24 cellular contexts compared by ENCODE assay signal in the genomic region with DNA sequence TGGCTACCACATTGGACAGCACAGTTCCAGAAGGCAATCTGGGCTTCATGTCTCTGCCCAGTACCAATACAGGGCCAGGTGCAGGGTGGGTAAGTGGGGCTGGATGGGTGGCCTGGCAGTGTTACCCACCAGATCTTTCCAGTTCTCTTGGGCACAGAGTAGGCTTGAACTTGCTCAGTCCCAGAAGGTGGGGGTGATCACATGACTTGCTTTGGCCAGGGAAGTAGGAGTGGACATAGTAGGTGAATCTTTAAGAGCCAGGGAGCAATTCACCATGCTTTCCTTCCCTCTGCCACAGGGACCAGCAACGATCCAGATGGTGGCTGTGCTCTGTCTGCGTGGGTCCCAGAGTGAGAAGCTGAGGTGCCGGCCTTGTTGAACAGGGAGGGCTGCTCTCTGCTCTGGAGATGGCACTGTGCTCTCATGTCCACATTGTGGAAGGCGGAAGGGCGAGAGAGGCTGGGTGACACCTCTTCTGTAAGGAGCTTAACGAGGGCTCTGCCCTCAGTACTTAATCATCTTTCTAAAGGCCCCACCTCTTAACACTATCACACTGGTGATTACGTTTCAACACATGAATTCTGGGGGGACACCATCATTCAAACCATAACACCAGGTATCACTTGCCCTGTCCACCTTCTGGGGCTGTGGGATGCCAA.
"Had no signal": no experiment of that assay in that cellular context is flagged by ENCODE, and none has a peak within 500 bp of the region (broad histone marks: within the 10 kb centered on the region; RNA-seq: fewer than 3 reads in every experiment).

No MANE protein-coding gene starts in this region.

- H3K36me3 Mint-ChIP-seq: activated CD8-positive, alpha-beta memory T cell treated with anti-CD3 and anti-CD28 coated beads, Interleukin-2, amount 10 ng/mL, durations not matched to agents 7 days and 5 days; activated naive CD4-positive, alpha-beta T cell treated with anti-CD3 and anti-CD28 coated beads, Interleukin-2, amount 50 U/mL, for 72 hours; brain had no signal

- FAIRE-seq: astrocyte had no signal

- DNase-seq: activated B cell treated with CpG ODN at 0.5 μM for 24 hours; activated CD4-positive, alpha-beta T cell treated with anti-CD3 and anti-CD28 coated beads for 1 hour; activated CD4-positive, alpha-beta T cell treated with anti-CD3 and anti-CD28 coated beads, Interleukin-2, amount 10 ng/mL, durations not matched to agents 24 days and 14 days; activated CD4-positive, alpha-beta T cell treated with anti-CD3 and anti-CD28 coated beads, Interleukin-2, amount 50 U/mL, for 48 hours; activated CD8-positive, alpha-beta memory T cell treated with anti-CD3 and anti-CD28 coated beads, Interleukin-2, amount 10 ng/mL, durations not matched to agents 7 days and 5 days; activated effector memory CD4-positive, alpha-beta T cell treated with Interleukin-2 at 50 U/mL for 16 hours; activated naive CD4-positive, alpha-beta T cell; activated T-cell treated with anti-CD3 and anti-CD28 coated beads, Interleukin-2, amount 50 U/mL, for 24 hours; amygdala; IMR-90; KG1; NCI-H1092; NCI-H2081; NCI-H526; NCI-H774; NK-92 treated with Interleukin-12 subunit alpha and Interleukin-12 subunit beta, amount 100 ng/mL, for 24 hours; SHP77 had no signal

- H3K4me3 ChIP-seq: Peyer's patch had no signal

- H3K4me3 Mint-ChIP-seq: activated B cell treated with CpG ODN at 0.5 μM for 24 hours; activated CD4-positive, alpha-beta T cell treated with anti-CD3 and anti-CD28 coated beads, Interleukin-2, amount 10 ng/mL, durations not matched to agents 24 days and 14 days; activated CD8-positive, alpha-beta memory T cell treated with anti-CD3 and anti-CD28 coated beads, Interleukin-2, amount 10 ng/mL, durations not matched to agents 7 days and 5 days; activated T-cell treated with anti-CD3 and anti-CD28 coated beads, Interleukin-2, amount 50 U/mL, for 24 hours; activated T-helper 1 cell treated with anti-CD3 and anti-CD28 coated beads, Interleukin-12 subunit alpha, Interleukin-12 subunit beta, Interleukin-2, Interleukin-4 antibody, amounts not matched to agents 30 ng/mL and 10 ng/mL and 1 ng/mL, durations not matched to agents 14 hours and 24 hours and 36 hours; brain; central memory CD8-positive, alpha-beta T cell; T-helper 1 cell treated with Interleukin-12 subunit alpha and Interleukin-12 subunit beta and Interleukin-4 antibody, amounts not matched to agents 30 μg/mL and 1 μg/mL, for 36 hours had no signal

- H3K9me3 ChIP-seq: Peyer's patch had no signal

- H3K27me3 ChIP-seq: Peyer's patch had no signal

- H3K27ac ChIP-seq: Peyer's patch had no signal

- H3K4me1 Mint-ChIP-seq: activated B cell treated with CpG ODN at 0.5 μM for 24 hours; activated CD4-positive, alpha-beta T cell treated with anti-CD3 and anti-CD28 coated beads, Interleukin-2, amount 10 ng/mL, durations not matched to agents 24 days and 14 days; activated CD8-positive, alpha-beta memory T cell treated with anti-CD3 and anti-CD28 coated beads, Interleukin-2, amount 10 ng/mL, durations not matched to agents 7 days and 5 days; central memory CD8-positive, alpha-beta T cell had no signal

- H3K9me3 Mint-ChIP-seq: activated B cell treated with CpG ODN at 0.5 μM for 24 hours; activated CD4-positive, alpha-beta T cell treated with anti-CD3 and anti-CD28 coated beads, Interleukin-2, amount 10 ng/mL, durations not matched to agents 24 days and 14 days; activated naive CD4-positive, alpha-beta T cell treated with anti-CD3 and anti-CD28 coated beads, Interleukin-2, amount 50 U/mL, for 72 hours; activated T-cell treated with anti-CD3 and anti-CD28 coated beads, Interleukin-2, amount 50 U/mL, for 24 hours; activated T-helper 1 cell treated with anti-CD3 and anti-CD28 coated beads, Interleukin-12 subunit alpha, Interleukin-12 subunit beta, Interleukin-2, Interleukin-4 antibody, amounts not matched to agents 30 ng/mL and 10 ng/mL and 1 ng/mL, durations not matched to agents 14 hours and 24 hours and 36 hours; central memory CD8-positive, alpha-beta T cell; T-helper 1 cell treated with Interleukin-12 subunit alpha and Interleukin-12 subunit beta and Interleukin-4 antibody, amounts not matched to agents 30 μg/mL and 1 μg/mL, for 36 hours had no signal

- ATAC-seq: activated CD8-positive, alpha-beta memory T cell treated with anti-CD3 and anti-CD28 coated beads, Interleukin-2, amount 10 ng/mL, durations not matched to agents 7 days and 5 days; activated naive CD4-positive, alpha-beta T cell treated with anti-CD3 and anti-CD28 coated beads, Interleukin-2, amount 50 U/mL, for 72 hours had no signal

- H3K4me1 ChIP-seq: Peyer's patch had no signal

- H3K27ac Mint-ChIP-seq: activated B cell treated with CpG ODN at 0.5 μM for 24 hours; activated CD4-positive, alpha-beta T cell treated with anti-CD3 and anti-CD28 coated beads, Interleukin-2, amount 10 ng/mL, durations not matched to agents 24 days and 14 days; activated CD8-positive, alpha-beta memory T cell treated with anti-CD3 and anti-CD28 coated beads, Interleukin-2, amount 10 ng/mL, durations not matched to agents 7 days and 5 days; activated naive CD4-positive, alpha-beta T cell treated with anti-CD3 and anti-CD28 coated beads, Interleukin-2, amount 50 U/mL, for 72 hours; activated T-cell treated with anti-CD3 and anti-CD28 coated beads, Interleukin-2, amount 50 U/mL, for 24 hours; activated T-helper 1 cell treated with anti-CD3 and anti-CD28 coated beads, Interleukin-12 subunit alpha, Interleukin-12 subunit beta, Interleukin-2, Interleukin-4 antibody, amounts not matched to agents 30 ng/mL and 10 ng/mL and 1 ng/mL, durations not matched to agents 14 hours and 24 hours and 36 hours; T-helper 1 cell treated with Interleukin-12 subunit alpha and Interleukin-12 subunit beta and Interleukin-4 antibody, amounts not matched to agents 30 μg/mL and 1 μg/mL, for 36 hours had no signal

- H3K36me3 ChIP-seq: Peyer's patch had no signal
